ENCODE assay signal across 9 cellular contexts in genomic region chr6:3260296-3260695, GRCh38. TPM values are rescaled to one million over a fixed set of nuclear protein-coding genes. Genes with fewer than 3 reads are reported as not detected.
DNase-seq lines count a peak whose midpoint lies in the region; ATAC-seq and TF ChIP-seq lines count a peak whose summit lies in the region.
"Had no signal": no experiment of that assay in that cellular context is flagged by ENCODE, and none has a peak within 500 bp of the region (broad histone marks: within the 10 kb centered on the region; RNA-seq: fewer than 3 reads in every experiment).

No MANE protein-coding gene starts in this region.

- peaks cover 30 to 60% (median 41%) of the 10 kb centered on the region in 4 donors for H3K4me1 ChIP-seq in stomach
- H3K4me1 ChIP-seq in left lung: peaks cover 5 to 37% of the 10 kb centered on the region in 2 donors
- peaks cover 9% of the 10 kb centered on the region for H3K4me1 ChIP-seq in smooth muscle cell (ENCODE audit: low read depth)

- no peak for TF ChIP-seq CTCF in WTC11 (IDR thresholded peaks at IDR 0.05)
- no peak for TF ChIP-seq CTCF in fibroblast of the aortic adventitia (IDR thresholded peaks at IDR 0.05; ENCODE audit: insufficient read depth, low read length)
- TF ChIP-seq CTCF in stomach (IDR thresholded peaks at IDR 0.05): no peak
- TF ChIP-seq CTCF in left lung (IDR thresholded peaks at IDR 0.05): no peak
- TF ChIP-seq CTCF in smooth muscle cell (IDR thresholded peaks at IDR 0.05; ENCODE audit: borderline replicate concordance, insufficient read depth, poor library complexity, severe bottlenecking): no peak

- H3K9ac ChIP-seq in smooth muscle cell (ENCODE audit: low read depth): no peak overlapping the region

- no peaks in the 10 kb centered on the region for H3K9me3 Mint-ChIP-seq in activated naive CD4-positive, alpha-beta T cell treated with anti-CD3 and anti-CD28 coated beads for 36 hours
- peaks cover 3% of the 10 kb centered on the region for H3K9me3 Mint-ChIP-seq in WTC11

- no peak overlapping the region for H3K27ac Mint-ChIP-seq in activated naive CD4-positive, alpha-beta T cell treated with anti-CD3 and anti-CD28 coated beads for 36 hours
- H3K27ac Mint-ChIP-seq in WTC11: peak overlapping the region; percentile 66; the same call in 1 of the 2 replicates

- H3K27me3 Mint-ChIP-seq in activated naive CD4-positive, alpha-beta T cell treated with anti-CD3 and anti-CD28 coated beads for 36 hours (ENCODE audit: low read depth): no peaks in the 10 kb centered on the region
- H3K27me3 Mint-ChIP-seq in WTC11 (ENCODE audit: low read depth): peaks cover 4% of the 10 kb centered on the region

- TF ChIP-seq POLR2A in stomach (IDR thresholded peaks at IDR 0.05): no peak

- no peak overlapping the region for H3K4me2 ChIP-seq in smooth muscle cell

- H3K27me3 ChIP-seq in stomach (no peaks in the 10 kb centered on the region), left lung (peaks cover 0 to 3% of the 10 kb centered on the region in 2 donors), smooth muscle cell (ENCODE audit: low read depth) (no peaks in the 10 kb centered on the region)

- H3K36me3 ChIP-seq in stomach: peaks cover 0 to 20% (median 15%) of the 10 kb centered on the region in 4 donors
- peaks cover 0 to 20% of the 10 kb centered on the region in 2 donors for H3K36me3 ChIP-seq in left lung
- no peaks in the 10 kb centered on the region for H3K36me3 ChIP-seq in smooth muscle cell (ENCODE audit: low read depth)

- H2AFZ ChIP-seq in smooth muscle cell (ENCODE audit: low read depth): no peak overlapping the region

- H3K4me1 Mint-ChIP-seq in activated naive CD4-positive, alpha-beta T cell treated with anti-CD3 and anti-CD28 coated beads for 36 hours (ENCODE audit: low read depth): peaks cover 44% of the 10 kb centered on the region
- H3K4me1 Mint-ChIP-seq in WTC11: peaks cover 30% of the 10 kb centered on the region

- H3K36me3 Mint-ChIP-seq in activated naive CD4-positive, alpha-beta T cell treated with anti-CD3 and anti-CD28 coated beads for 36 hours (ENCODE audit: low read depth): peaks cover 18% of the 10 kb centered on the region
- peaks cover 21% of the 10 kb centered on the region for H3K36me3 Mint-ChIP-seq in WTC11

- H3K9me3 ChIP-seq in stomach (no peaks in the 10 kb centered on the region), left lung (no peaks in the 10 kb centered on the region), smooth muscle cell (replicated peaks; ENCODE audit: low read depth) (no peaks in the 10 kb centered on the region)

- H3F3A ChIP-seq in smooth muscle cell (ENCODE audit: low read depth): no peaks in the 10 kb centered on the region

- POLR2A ChIA-PET in WTC11 (lab: Charles Lee): no interaction called here

- no peak for TF ChIP-seq EP300 in stomach (IDR thresholded peaks at IDR 0.05)

- ATAC-seq in WTC11: no peak
- ATAC-seq in left lung: no peak

- H3K4me3 ChIP-seq in fibroblast of the aortic adventitia (ENCODE audit: low read depth, low read length) (peak overlapping the region; percentile 6), stomach (peak overlapping the region in 3 of 4 donors; percentile 32 to 99 (median 84)), left lung (peak overlapping the region in 1 of 2 donors; percentile 100), smooth muscle cell (no peak overlapping the region)

- H4K20me1 ChIP-seq in smooth muscle cell (ENCODE audit: low read depth): peaks cover 8% of the 10 kb centered on the region

- WGBS in stomach, 5 donors: 68 to 78% (median 73%) methylated on average over 14 of the region's 14 CpGs
- 68% methylated on average over 14 of the region's 14 CpGs for WGBS in smooth muscle cell (ENCODE audit: low lambda C conversion rate)

- intact Hi-C loops in activated naive CD4-positive, alpha-beta T cell treated with anti-CD3 and anti-CD28 coated beads for 36 hours (cut with micrococcal nuclease): no loop called here
- intact Hi-C loops in stomach (cut with DNase I; ENCODE audit: low total_unique reads) (no loop called here), left lung (cut with DNase I) (no loop called here)

- peaks cover 10% of the 10 kb centered on the region for H3K79me2 ChIP-seq in smooth muscle cell (ENCODE audit: low read depth)

- DNase-seq in activated naive CD4-positive, alpha-beta T cell treated with anti-CD3 and anti-CD28 coated beads for 36 hours: no peak
- no peak for DNase-seq in activated naive CD4-positive, alpha-beta T cell treated with anti-CD3 and anti-CD28 coated beads, Interleukin-2, amount 50 U/mL, for 16 hours
- DNase-seq in WTC11 (ENCODE audit: low spot score) (no peak), fibroblast of the aortic adventitia (ENCODE audit: low read depth) (no peak), stomach (no peak), left lung (no peak), smooth muscle cell (lab: John Stamatoyannopoulos, UW; ENCODE audit: unreplicated experiment) (no peak), HPDE6-E6E7 (ENCODE audit: extremely low spot score) (no peak)
- DNase-seq: HCEC 1CT had no signal

- H3K27ac ChIP-seq in stomach (peak overlapping the region in 2 of 5 donors; percentile 41 to 57), left lung (no peak overlapping the region), smooth muscle cell (ENCODE audit: low read depth) (no peak overlapping the region)

- peak overlapping the region; percentile 94 for H3K4me3 Mint-ChIP-seq in activated naive CD4-positive, alpha-beta T cell treated with anti-CD3 and anti-CD28 coated beads for 36 hours
- peak overlapping the region; percentile 98 for H3K4me3 Mint-ChIP-seq in WTC11

- CTCF ChIA-PET in activated naive CD4-positive, alpha-beta T cell treated with anti-CD3 and anti-CD28 coated beads for 36 hours (lab: Charles Lee): interaction anchor here (0.5 to 5.1 kb wide), 6 partner anchors 9 to 159 kb away, joined by 3 to 40 read pairs (median 4); no protein-coding TSS in a partner anchor
- CTCF ChIA-PET in WTC11 (lab: Charles Lee): interaction anchor here (0.6 to 3.5 kb wide), 8 partner anchors 9 to 489 kb away, joined by 3 to 22 read pairs (median 5); no protein-coding TSS in a partner anchor

TF ChIP-seq in WTC11, 78 proteins besides CTCF, POLR2A, EP300 and RAD21 (continues in another document):
- TF ChIP-seq ZNF425 (CRISPR knock-in tag; conservative IDR thresholded peaks at IDR 0.05) (no peak), PRRX2 (CRISPR knock-in tag; IDR thresholded peaks at IDR 0.05) (no peak)

RNA-seq across cellular contexts. Expression of gene PSMG4, which starts 1.5 kb away (rescaled TPM):
- total RNA-seq in activated naive CD4-positive, alpha-beta T cell treated with anti-CD3 and anti-CD28 coated beads for 36 hours: 10 to 100 TPM; 23.9 to 26.2 TPM
- total RNA-seq in WTC11 (2021) (30.2 to 38.2 TPM (median 32.5 TPM) in 3 replicates), fibroblast of the aortic adventitia (ENCODE audit: low replicate concordance) (11.9 and 15.4 TPM in 2 replicates), stomach (10 to 100 TPM in 2 of 5 donors, 1 to 10 TPM in 3; 4.0 to 92.7 (median 7.8) TPM), left lung (10 to 100 TPM; 16.9 to 22.3 TPM), smooth muscle cell (12.5 TPM in 2 replicates)
- polyA plus RNA-seq in stomach (10 to 100 TPM; 36.2 to 48.4 (median 39.4) TPM), smooth muscle cell (10.9 and 11.5 TPM in 2 replicates)

RNA-seq across cellular contexts. Expression of gene TUBB2B, which starts 32.8 kb away (rescaled TPM):
- total RNA-seq in activated naive CD4-positive, alpha-beta T cell treated with anti-CD3 and anti-CD28 coated beads for 36 hours: under 1 TPM in 1 of 2 experiments, not detected in 1; 0.12 TPM
- 591 to 627 TPM (median 616 TPM) in 3 replicates for total RNA-seq in WTC11 (2021)
- total RNA-seq in fibroblast of the aortic adventitia (ENCODE audit: low replicate concordance): 0.25 and 2.9 TPM in 2 replicates
- 10 to 100 TPM in 1 of 5 donors, 1 to 10 TPM in 2, not detected in 2; 1.4 to 31.4 (median 4.6) TPM for total RNA-seq in stomach
- 1 to 10 TPM; 3.7 to 5.2 (median 4.1) TPM for polyA plus RNA-seq in stomach
- total RNA-seq in left lung: 1 to 10 TPM; 2.2 to 4.1 TPM
- total RNA-seq in smooth muscle cell: 55.7 and 62.1 TPM in 2 replicates
- polyA plus RNA-seq in smooth muscle cell: 22.7 and 52.2 TPM in 2 replicates
